13 cellular contexts compared by ENCODE assay signal in genomic region chr4:87392183-87392582, GRCh38. TPM values are rescaled to one million over a fixed set of nuclear protein-coding genes. Genes with fewer than 3 reads are reported as not detected.
DNase-seq lines count a peak whose midpoint lies in the region; ATAC-seq and TF ChIP-seq lines count a peak whose summit lies in the region.
"Had no signal": no experiment of that assay in that cellular context is flagged by ENCODE, and none has a peak within 500 bp of the region (broad histone marks: within the 10 kb centered on the region; RNA-seq: fewer than 3 reads in every experiment).

No MANE protein-coding gene starts in this region.

- H4K91ac ChIP-seq in mesenchymal stem cell (ENCODE audit: low read length) = no peak overlapping the region

- peak overlapping the region; percentile 96 for H3K4me3 Mint-ChIP-seq in activated T-helper 17 cell treated with anti-CD3 and anti-CD28 coated beads, Interleukin-2, amount 50 U/mL, for 72 hours

- ATAC-seq in heart right ventricle (no peak), GM19035 (IDR thresholded peaks at IDR 0.05; ENCODE audit: unreplicated experiment) (no peak), HG03095 (IDR thresholded peaks at IDR 0.05; ENCODE audit: unreplicated experiment) (no peak)
- no peak for ATAC-seq in activated T-helper 17 cell treated with anti-CD3 and anti-CD28 coated beads, Interleukin-2, amount 50 U/mL, for 72 hours (replicated peaks)

- peaks cover 15% of the 10 kb centered on the region for H3K79me1 ChIP-seq in mesenchymal stem cell (replicated peaks; ENCODE audit: low read length, poor library complexity, severe bottlenecking)

- no peak overlapping the region for H3K14ac ChIP-seq in mesenchymal stem cell (ENCODE audit: low read length in 2 of 2)

- H3K36me3 Mint-ChIP-seq in activated T-helper 17 cell treated with anti-CD3 and anti-CD28 coated beads, Interleukin-2, amount 50 U/mL, for 72 hours (ENCODE audit: low read depth) = no peaks in the 10 kb centered on the region

- DNase-seq in heart right ventricle (no peak), cardiac septum (ENCODE audit: low spot score) (no peak), mesenchymal stem cell (no peak), uterus (no peak), hepatic stellate cell (ENCODE audit: low spot score) (no peak)
- DNase-seq: activated T-cell treated with anti-CD3 and anti-CD28 coated beads, Interleukin-2, amount 50 U/mL, for 4 hours; DMS 273 treated with DMSO at 0.1 percent for 48 hours; effector CD4-positive, alpha-beta T cell; NCI-H1092; NCI-H2171 treated with DMSO at 0.1 percent for 48 hours had no signal

- H3K27me3 ChIP-seq in heart right ventricle (no peaks in the 10 kb centered on the region), mesenchymal stem cell (ENCODE audit: control insufficient read depth in 1 of 2, insufficient read depth in 1 of 2, low read length in 2 of 2) (no peaks in the 10 kb centered on the region), uterus (no peaks in the 10 kb centered on the region)

- H3K4ac ChIP-seq in mesenchymal stem cell (ENCODE audit: low read depth in 1 of 2, low read length in 2 of 2) = no peak overlapping the region

- no peaks in the 10 kb centered on the region for H3K9me3 Mint-ChIP-seq in activated T-helper 17 cell treated with anti-CD3 and anti-CD28 coated beads, Interleukin-2, amount 50 U/mL, for 72 hours
- H3K9me3 Mint-ChIP-seq: activated T-cell treated with anti-CD3 and anti-CD28 coated beads, Interleukin-2, amount 50 U/mL, for 4 hours had no signal

- intact Hi-C loops in heart right ventricle (cut with DNase I) = no loop called here
- intact Hi-C loops in cardiac septum (cut with DNase I) = loop anchor here (5.0 kb wide), 1 partner anchor 130 kb away; no protein-coding TSS in a partner anchor
- intact Hi-C loops in uterus (cut with DNase I; ENCODE audit: low total_unique reads) = no loop called here

- H2BK5ac ChIP-seq in mesenchymal stem cell (ENCODE audit: low read depth, low read length, poor library complexity, severe bottlenecking) = no peak overlapping the region

- H3K27ac ChIP-seq in heart right ventricle (peak overlapping the region in 8 of 10 donors; percentile 84 to 95 (median 90)), mesenchymal stem cell (ENCODE audit: low read length, poor library complexity, severe bottlenecking) (no peak overlapping the region), uterus (peak overlapping the region; percentile 94 to 97)

- no peak overlapping the region for H2BK15ac ChIP-seq in mesenchymal stem cell (ENCODE audit: low read depth, poor library complexity, severe bottlenecking)

- peak overlapping the region; percentile 95 for H3K9ac ChIP-seq in mesenchymal stem cell (ENCODE audit: low read length)

- no peak for TF ChIP-seq POLR2A in uterus (IDR thresholded peaks at IDR 0.05)

- peaks cover 0 to 35% (median 25%) of the 10 kb centered on the region in 9 donors for H3K4me1 ChIP-seq in heart right ventricle
- H3K4me1 ChIP-seq in mesenchymal stem cell (ENCODE audit: control insufficient read depth, insufficient read depth, low read depth, low read length) = peaks cover 7% of the 10 kb centered on the region
- H3K4me1 ChIP-seq in uterus = no peaks in the 10 kb centered on the region

- H3K4me3 ChIP-seq in heart right ventricle (peak overlapping the region in 6 of 10 donors; percentile 67 to 79 (median 68)), mesenchymal stem cell (ENCODE audit: insufficient read depth in 1 of 2, low read depth in 1 of 2, low read length in 2 of 2) (no peak overlapping the region), uterus (peak overlapping the region in 1 of 2 donors; percentile 59)

- no peak overlapping the region for H3K18ac ChIP-seq in mesenchymal stem cell (ENCODE audit: low read depth in 1 of 2, low read length in 2 of 2)

- 76 to 92% methylated on average over 3 of the region's 3 CpGs for WGBS in heart right ventricle, 2 donors
- no CpG with 5 or more reads among the region's 3 CpGs for WGBS in mesenchymal stem cell

- peaks cover 17% of the 10 kb centered on the region for H3K4me1 Mint-ChIP-seq in activated T-helper 17 cell treated with anti-CD3 and anti-CD28 coated beads, Interleukin-2, amount 50 U/mL, for 72 hours

- H3K36me3 ChIP-seq in heart right ventricle = peaks cover 0 to 7% (median 0%) of the 10 kb centered on the region in 9 donors
- H3K36me3 ChIP-seq in mesenchymal stem cell (ENCODE audit: control insufficient read depth in 1 of 2, insufficient read depth in 2 of 2, low read depth in 1 of 2, low read length in 2 of 2) = peaks cover 0 to 6% of the 10 kb centered on the region in 2 experiments
- H3K36me3 ChIP-seq in uterus = no peaks in the 10 kb centered on the region

- no peak overlapping the region for H2AK5ac ChIP-seq in mesenchymal stem cell (ENCODE audit: low read length, severe bottlenecking)

- no peak overlapping the region for H2BK120ac ChIP-seq in mesenchymal stem cell (ENCODE audit: low read depth, low read length)

- no peaks in the 10 kb centered on the region for H3K27me3 Mint-ChIP-seq in activated T-helper 17 cell treated with anti-CD3 and anti-CD28 coated beads, Interleukin-2, amount 50 U/mL, for 72 hours

- H3K27ac Mint-ChIP-seq in activated T-helper 17 cell treated with anti-CD3 and anti-CD28 coated beads, Interleukin-2, amount 50 U/mL, for 72 hours = no peak overlapping the region

- H3K9me3 ChIP-seq in heart right ventricle (peaks cover 0 to 12% (median 5%) of the 10 kb centered on the region in 11 donors), mesenchymal stem cell (ENCODE audit: control insufficient read depth, low read length) (no peaks in the 10 kb centered on the region), uterus (peaks cover 0 to 4% of the 10 kb centered on the region in 2 donors)

- TF ChIP-seq CTCF in heart right ventricle (IDR thresholded peaks at IDR 0.05) = no peak
- no peak for TF ChIP-seq CTCF in uterus (IDR thresholded peaks at IDR 0.05)

- H2BK12ac ChIP-seq in mesenchymal stem cell (ENCODE audit: low read length in 2 of 2) = no peak overlapping the region

- no peak overlapping the region for H2AFZ ChIP-seq in mesenchymal stem cell (ENCODE audit: low read depth, low read length)

- no peak overlapping the region for H3K23ac ChIP-seq in mesenchymal stem cell (ENCODE audit: low read length in 2 of 2)

- H4K8ac ChIP-seq in mesenchymal stem cell (ENCODE audit: low read length) = no peak overlapping the region

- no peak overlapping the region for H3K4me2 ChIP-seq in mesenchymal stem cell (ENCODE audit: low read length, poor library complexity, severe bottlenecking)

RNA-seq across cellular contexts. Expression of gene HSD17B11, which starts 1.2 kb away (rescaled TPM):
- total RNA-seq in heart right ventricle = 10 to 100 TPM in 6 of 10 donors, 1 to 10 TPM in 4; 4.6 to 24.1 (median 11.9) TPM
- polyA plus RNA-seq in heart right ventricle = 10 to 100 TPM; 24.1 to 25.4 TPM
- 11.0 TPM for total RNA-seq in cardiac septum
- 10 to 100 TPM; 17.6 to 22.4 TPM for total RNA-seq in activated T-helper 17 cell treated with anti-CD3 and anti-CD28 coated beads, Interleukin-2, amount 50 U/mL, for 72 hours
- polyA plus RNA-seq in mesenchymal stem cell (2013, experiment 1 of 2) = 31.5 TPM
- 30.5 TPM for polyA plus RNA-seq in mesenchymal stem cell (2013, experiment 2 of 2)
- 100 to 1,000 TPM in 2 of 4 donors, 10 to 100 TPM in 2; 62.0 to 142 (median 105) TPM for total RNA-seq in uterus

RNA-seq across cellular contexts. Expression of gene NUDT9, which starts 30.2 kb away (rescaled TPM):
- total RNA-seq in heart right ventricle (10 to 100 TPM; 24.1 to 33.0 (median 27.7) TPM), cardiac septum (21.5 TPM), uterus (10 to 100 TPM; 23.1 to 40.9 (median 39.0) TPM)
- 10 to 100 TPM; 48.4 to 56.0 TPM for polyA plus RNA-seq in heart right ventricle
- 1 to 10 TPM; 4.4 to 9.8 TPM for total RNA-seq in activated T-helper 17 cell treated with anti-CD3 and anti-CD28 coated beads, Interleukin-2, amount 50 U/mL, for 72 hours
- polyA plus RNA-seq in mesenchymal stem cell (2013, experiment 1 of 2) = 35.9 TPM
- polyA plus RNA-seq in mesenchymal stem cell (2013, experiment 2 of 2) = 34.7 TPM

Comparison
In these comparisons a context has a peak if more than half of its experiments do, and no peak if none do; other contexts are left out.
1. H3K4me3 ChIP-seq: peak in heart right ventricle (6 of 10); none in mesenchymal stem cell (0 of 2).